ENCODE assay signal across 24 cellular contexts in genomic region chr12:68118096-68118755, GRCh38. TPM values are rescaled to one million over a fixed set of nuclear protein-coding genes. Genes with fewer than 3 reads are reported as not detected.
DNase-seq lines count a peak whose midpoint lies in the region; ATAC-seq and TF ChIP-seq lines count a peak whose summit lies in the region.
"Had no signal": no experiment of that assay in that cellular context is flagged by ENCODE, and none has a peak within 500 bp of the region (broad histone marks: within the 10 kb centered on the region; RNA-seq: fewer than 3 reads in every experiment).

No MANE protein-coding gene starts in this region.

- intact Hi-C loops in CD8-positive, alpha-beta T cell (cut with DNase I, micrococcal nuclease): loop anchor here (2.0 to 5.0 kb wide), 2 partner anchors 39 kb away; partner anchors contain the start of gene IFNG (in 1 of the 2)
- intact Hi-C loops in activated T-helper 2 cell treated with anti-CD3 and anti-CD28 coated beads, Interferon-gamma antibody, Interleukin-2, Interleukin-4, amounts not matched to agents 10 μg/mL and 5 μg/mL and 100 μg/mL, durations not matched to agents 14 hours and 24 hours and 36 hours (cut with micrococcal nuclease): loop anchor here (2.0 to 10.0 kb wide), 5 partner anchors 291 to 494 kb away; partner anchors contain the start of genes DYRK2 and RAP1B
- intact Hi-C loops in left cardiac atrium (cut with DNase I): no loop called here

- H3K36me3 Mint-ChIP-seq in CD8-positive, alpha-beta T cell: no peaks in the 10 kb centered on the region
- no peaks in the 10 kb centered on the region for H3K36me3 Mint-ChIP-seq in activated T-helper 2 cell treated with anti-CD3 and anti-CD28 coated beads, Interferon-gamma antibody, Interleukin-2, Interleukin-4, amounts not matched to agents 10 μg/mL and 5 μg/mL and 100 μg/mL, durations not matched to agents 14 hours and 24 hours and 36 hours (ENCODE audit: low read depth)
- no peaks in the 10 kb centered on the region for H3K36me3 Mint-ChIP-seq in immature natural killer cell
- H3K36me3 Mint-ChIP-seq: mesothelial cell of epicardium, neural progenitor cell had no signal

- H3K4me1 Mint-ChIP-seq in CD8-positive, alpha-beta T cell (ENCODE audit: low read depth): peaks cover 34% of the 10 kb centered on the region
- peaks cover 40% of the 10 kb centered on the region for H3K4me1 Mint-ChIP-seq in activated T-helper 2 cell treated with anti-CD3 and anti-CD28 coated beads, Interferon-gamma antibody, Interleukin-2, Interleukin-4, amounts not matched to agents 10 μg/mL and 5 μg/mL and 100 μg/mL, durations not matched to agents 14 hours and 24 hours and 36 hours (ENCODE audit: low read depth)
- peaks cover 16% of the 10 kb centered on the region in 2 donors for H3K4me1 Mint-ChIP-seq in immature natural killer cell

- H3K27me3 ChIP-seq in CD8-positive, alpha-beta T cell (ENCODE audit: insufficient read depth, low read length): no peaks in the 10 kb centered on the region
- no peaks in the 10 kb centered on the region for H3K27me3 ChIP-seq in H7 (ENCODE audit: control insufficient read depth, insufficient read depth, low read length)
- H3K27me3 ChIP-seq: adrenal gland, breast epithelium, neural progenitor cell had no signal

- H3K4me3 ChIP-seq in CD8-positive, alpha-beta T cell (ENCODE audit: low read depth, low read length): no peak overlapping the region
- H3K4me3 ChIP-seq in H7 (ENCODE audit: insufficient read depth, low read depth, low read length): no peak overlapping the region
- H3K4me3 ChIP-seq: adrenal gland, breast epithelium, neural progenitor cell, skin epidermis had no signal

- H3K4me3 Mint-ChIP-seq in CD8-positive, alpha-beta T cell: peak overlapping the region; percentile 47
- peak overlapping the region; percentile 30 for H3K4me3 Mint-ChIP-seq in activated T-helper 2 cell treated with anti-CD3 and anti-CD28 coated beads, Interferon-gamma antibody, Interleukin-2, Interleukin-4, amounts not matched to agents 10 μg/mL and 5 μg/mL and 100 μg/mL, durations not matched to agents 14 hours and 24 hours and 36 hours (ENCODE audit: low read depth)
- peak overlapping the region in 2 of 5 donors; percentile 70 to 86 for H3K4me3 Mint-ChIP-seq in immature natural killer cell
- H3K4me3 Mint-ChIP-seq: mesothelial cell of epicardium, neural progenitor cell had no signal

- no peaks in the 10 kb centered on the region for H3K9me3 ChIP-seq in CD8-positive, alpha-beta T cell (ENCODE audit: low read length)
- H3K9me3 ChIP-seq: adrenal gland, breast epithelium had no signal

- peaks cover 12% of the 10 kb centered on the region for H3K4me1 ChIP-seq in CD8-positive, alpha-beta T cell (ENCODE audit: insufficient read depth, low read length)
- H3K4me1 ChIP-seq: adrenal gland, breast epithelium had no signal

- POLR2A ChIA-PET in CD8-positive, alpha-beta T cell (lab: Charles Lee): no interaction called here

- CTCF ChIA-PET in CD8-positive, alpha-beta T cell (lab: Charles Lee): interaction anchor here (2.3 to 2.9 kb wide), 2 partner anchors 39 to 40 kb away, joined by 11 to 18 read pairs; partner anchors contain the start of gene IFNG

- H3K27ac Mint-ChIP-seq in CD8-positive, alpha-beta T cell: peak overlapping the region; percentile 60
- H3K27ac Mint-ChIP-seq in activated T-helper 2 cell treated with anti-CD3 and anti-CD28 coated beads, Interferon-gamma antibody, Interleukin-2, Interleukin-4, amounts not matched to agents 10 μg/mL and 5 μg/mL and 100 μg/mL, durations not matched to agents 14 hours and 24 hours and 36 hours: peak overlapping the region; percentile 38
- H3K27ac Mint-ChIP-seq in immature natural killer cell: peak overlapping the region in 4 of 6 donors; percentile 86 to 95 (median 90)
- H3K27ac Mint-ChIP-seq: mesothelial cell of epicardium, neural progenitor cell had no signal

- H3K27ac ChIP-seq in CD8-positive, alpha-beta T cell (ENCODE audit: low read depth, low read length): no peak overlapping the region
- H3K27ac ChIP-seq: adrenal gland, breast epithelium, neural progenitor cell had no signal

- ATAC-seq in CD8-positive, alpha-beta T cell: no peak
- ATAC-seq in left cardiac atrium: no peak
- no peak for ATAC-seq in GM19324 (IDR thresholded peaks at IDR 0.05; ENCODE audit: low FRiP score, unreplicated experiment)
- no peak for ATAC-seq in GM18858 (IDR thresholded peaks at IDR 0.05; ENCODE audit: unreplicated experiment)

- no peak for TF ChIP-seq CTCF in CD8-positive, alpha-beta T cell (IDR thresholded peaks at IDR 0.05)

- no peaks in the 10 kb centered on the region for H3K36me3 ChIP-seq in CD8-positive, alpha-beta T cell (ENCODE audit: insufficient read depth, low read length)
- no peaks in the 10 kb centered on the region for H3K36me3 ChIP-seq in H7 (replicated peaks; ENCODE audit: control insufficient read depth, insufficient read depth, low read length)
- H3K36me3 ChIP-seq: adrenal gland, breast epithelium, neural progenitor cell had no signal

- no peak for DNase-seq in CD8-positive, alpha-beta T cell
- DNase-seq in H7: peak; percentile 19
- DNase-seq in activated T-helper 2 cell treated with anti-CD3 and anti-CD28 coated beads, Interferon-gamma antibody, Interleukin-2, Interleukin-4, amounts not matched to agents 10 μg/mL and 5 μg/mL and 100 μg/mL, durations not matched to agents 14 hours and 24 hours and 36 hours (ENCODE audit: low spot score): no peak
- no peak for DNase-seq in immature natural killer cell
- no peak for DNase-seq in NCI-H345 treated with DMSO at 0.1 percent for 48 hours (lab: John Stamatoyannopoulos, UW; ENCODE audit: unreplicated experiment)
- DNase-seq in left cardiac atrium: no peak
- DNase-seq: activated CD4-positive, CD25-positive, alpha-beta regulatory T cell; activated CD8-positive, alpha-beta memory T cell treated with anti-CD3 and anti-CD28 coated beads, Interleukin-2, amount 50 U/mL, for 48 hours; adrenal gland; AML-193; hippocampal formation; NCI-H774; OCI-M1; stimulated activated CD4-positive, alpha-beta T cell treated with anti-CD3 and anti-CD28 coated beads, Interleukin-2, amount 100 ng/mL, for 48 hours had no signal

- no peaks in the 10 kb centered on the region for H3K9me3 Mint-ChIP-seq in CD8-positive, alpha-beta T cell
- no peaks in the 10 kb centered on the region for H3K9me3 Mint-ChIP-seq in activated T-helper 2 cell treated with anti-CD3 and anti-CD28 coated beads, Interferon-gamma antibody, Interleukin-2, Interleukin-4, amounts not matched to agents 10 μg/mL and 5 μg/mL and 100 μg/mL, durations not matched to agents 14 hours and 24 hours and 36 hours
- no peaks in the 10 kb centered on the region for H3K9me3 Mint-ChIP-seq in immature natural killer cell
- H3K9me3 Mint-ChIP-seq: mesothelial cell of epicardium, neural progenitor cell had no signal

- no peaks in the 10 kb centered on the region for H3K27me3 Mint-ChIP-seq in CD8-positive, alpha-beta T cell (ENCODE audit: low read depth)
- no peaks in the 10 kb centered on the region for H3K27me3 Mint-ChIP-seq in activated T-helper 2 cell treated with anti-CD3 and anti-CD28 coated beads, Interferon-gamma antibody, Interleukin-2, Interleukin-4, amounts not matched to agents 10 μg/mL and 5 μg/mL and 100 μg/mL, durations not matched to agents 14 hours and 24 hours and 36 hours (ENCODE audit: low read depth)
- peaks cover 0 to 11% (median 8%) of the 10 kb centered on the region in 3 donors for H3K27me3 Mint-ChIP-seq in immature natural killer cell (ENCODE audit: low read depth in 3 of 3)

RNA-seq across cellular contexts. Expression of gene IFNG, which starts 41.3 kb away (rescaled TPM):
- total RNA-seq in CD8-positive, alpha-beta T cell: 1 to 10 TPM; 8.9 to 9.9 TPM
- total RNA-seq in H7 (2014; rRNA removed; shearing (Covaris generic)): not detected in 2 replicates
- 46.0 and 46.3 TPM in 2 replicates for total RNA-seq in activated T-helper 2 cell treated with anti-CD3 and anti-CD28 coated beads, Interferon-gamma antibody, Interleukin-2, Interleukin-4, amounts not matched to agents 10 μg/mL and 5 μg/mL and 100 μg/mL, durations not matched to agents 14 hours and 24 hours and 36 hours
- polyA plus RNA-seq in immature natural killer cell: 10 to 100 TPM in 2 of 3 donors, 1 to 10 TPM in 1; 6.4 to 16.9 (median 15.7) TPM
- not detected for total RNA-seq in left cardiac atrium
- total RNA-seq: breast epithelium, LHCN-M2, mesothelial cell of epicardium, pulmonary artery endothelial cell, subcutaneous adipose tissue, urinary bladder had no signal
- polyA plus RNA-seq: urinary bladder had no signal

Comparison
In these comparisons a context has a peak if more than half of its experiments do, and no peak if none do; other contexts are left out.
1. H3K27ac Mint-ChIP-seq: peak in every context shown above with its lines; median percentile 90 in immature natural killer cell; 60 in CD8-positive, alpha-beta T cell; 38 in activated T-helper 2 cell treated with anti-CD3 and anti-CD28 coated beads, Interferon-gamma antibody, Interleukin-2, Interleukin-4, amounts not matched to agents 10 μg/mL and 5 μg/mL and 100 μg/mL, durations not matched to agents 14 hours and 24 hours and 36 hours.
2. intact Hi-C loops: an anchor here in CD8-positive, alpha-beta T cell (2.0 to 5.0 kb wide) and activated T-helper 2 cell treated with anti-CD3 and anti-CD28 coated beads, Interferon-gamma antibody, Interleukin-2, Interleukin-4, amounts not matched to agents 10 μg/mL and 5 μg/mL and 100 μg/mL, durations not matched to agents 14 hours and 24 hours and 36 hours (2.0 to 10.0 kb wide); none called in left cardiac atrium.